ENCODE assay signal across 8 cellular contexts in genomic region chr6:2999621-3000455, GRCh38. TPM values are rescaled to one million over a fixed set of nuclear protein-coding genes. Genes with fewer than 3 reads are reported as not detected.
DNase-seq lines count a peak whose midpoint lies in the region; ATAC-seq and TF ChIP-seq lines count a peak whose summit lies in the region.

NQO2 (plus strand) TSS chr6:2999894; CDS start chr6:3006553, 6,659 bp downstream.

- ATAC-seq in HG02610 (IDR thresholded peaks at IDR 0.05; ENCODE audit: unreplicated experiment) (peak; percentile 61), T-helper 17 cell (peak; percentile 82), left ventricle myocardium superior (peak; percentile 95), psoas muscle (peak; percentile 84 to 87 (median 84))

- H3K36me3 ChIP-seq in psoas muscle (ENCODE audit: insufficient read depth in 1 of 2, low read depth in 1 of 2), result peaks cover 0 to 24% of the 10 kb centered on the region in 2 donors

- peak; percentile 79 for DNase-seq in NCI-H128 (lab: John Stamatoyannopoulos, UW; ENCODE audit: unreplicated experiment)
- DNase-seq in T-helper 17 cell, result peak; percentile 81 to 94 (median 91)
- peak; percentile 20 to 99 (median 84) for DNase-seq in amygdala (lab: John Stamatoyannopoulos, UW)
- DNase-seq in left ventricle myocardium superior, result peak; percentile 98
- DNase-seq in psoas muscle, result peak; percentile 93 to 96
- DNase-seq in ureter (ENCODE audit: low spot score), result peak; percentile 93

- peak within 1 kb of the TSS; percentile 95 for H3K4me3 ChIP-seq in psoas muscle

- H3K36me3 Mint-ChIP-seq in T-helper 17 cell (ENCODE audit: low read depth), result no peaks in the 10 kb centered on the region

- no peaks in the 10 kb centered on the region for H3K27me3 Mint-ChIP-seq in T-helper 17 cell

- WGBS in psoas muscle, 3 donors, result 3 to 6% (median 3%) methylated on average over 39 to 84 of the region's 86 CpGs

- no peaks in the 10 kb centered on the region for H3K27me3 ChIP-seq in psoas muscle (ENCODE audit: insufficient read depth in 3 of 3, low read length in 2 of 3)

- peaks cover 20% of the 10 kb centered on the region for H3K4me1 ChIP-seq in psoas muscle

- intact Hi-C loops in left ventricle myocardium superior (cut with micrococcal nuclease) (loop anchor here (2.0 kb wide), 1 partner anchor 55 kb away; no protein-coding TSS in a partner anchor), psoas muscle (cut with DNase I) (loop anchor here (1.0 to 10.0 kb wide), 2 partner anchors 54 to 125 kb away; no protein-coding TSS in a partner anchor)

- peak within 1 kb of the TSS; percentile 88 for H3K4me3 Mint-ChIP-seq in T-helper 17 cell

- H3K27ac Mint-ChIP-seq in T-helper 17 cell, result peak within 1 kb of the TSS; percentile 87

- TF ChIP-seq CTCF in GM12874 (IDR thresholded peaks at IDR 0.05; ENCODE audit: insufficient read depth, low read depth, low read length) (0 out of 2 replicates have a peak, but pooled peaks have one; percentile 10), psoas muscle (IDR thresholded peaks at IDR 0.05) (no peak)

- no peaks in the 10 kb centered on the region for H3K9me3 ChIP-seq in T-helper 17 cell (ENCODE audit: control insufficient read depth, low read length, poor library complexity, severe bottlenecking)
- H3K9me3 ChIP-seq in psoas muscle, result no peaks in the 10 kb centered on the region

- H3K4me1 Mint-ChIP-seq in T-helper 17 cell, result peaks cover 22% of the 10 kb centered on the region

- peak within 1 kb of the TSS; percentile 99 for H3K27ac ChIP-seq in psoas muscle

RNA-seq across cellular contexts. Expression of gene NQO2, which starts in this region (rescaled TPM):
- total RNA-seq in T-helper 17 cell (10 to 100 TPM in 1 of 2 donors, 1 to 10 TPM in 1; 9.2 to 14.2 TPM), left ventricle myocardium superior (59.6 TPM), psoas muscle (100 to 1,000 TPM in 2 of 4 donors, 10 to 100 TPM in 2; 42.8 to 129 (median 101) TPM), ureter (27.0 TPM)
- polyA plus RNA-seq in psoas muscle, result 100 to 1,000 TPM in 2 of 3 donors, 10 to 100 TPM in 1; 80.1 to 201 (median 159) TPM

Comparison
In these comparisons a context has a peak if more than half of its experiments do, and no peak if none do; other contexts are left out.
1. Peak in every context shown above with its lines: DNase-seq, ATAC-seq, H3K4me3 ChIP-seq and H3K27ac ChIP-seq.